ENCODE assay signal across 31 cellular contexts in genomic region chr7:158446281-158446680, GRCh38.
"Had no signal": no experiment of that assay in that cellular context is flagged by ENCODE, and none has a peak within 500 bp of the region (broad histone marks: within the 10 kb centered on the region; RNA-seq: fewer than 3 reads in every experiment).

No MANE protein-coding gene starts in this region.

- H3K27ac ChIP-seq: adrenal gland, colonic mucosa, esophagus muscularis mucosa, foreskin keratinocyte, gastrocnemius medialis, VCaP had no signal

- H3K27ac Mint-ChIP-seq: activated CD4-positive, alpha-beta T cell treated with anti-CD3 and anti-CD28 coated beads, Interleukin-2, amount 10 ng/mL, durations not matched to agents 7 days and 5 days; activated CD8-positive, alpha-beta T cell treated with anti-CD3 and anti-CD28 coated beads for 36 hours; activated naive CD4-positive, alpha-beta T cell treated with anti-CD3 and anti-CD28 coated beads for 36 hours; activated naive CD4-positive, alpha-beta T cell treated with anti-CD3 and anti-CD28 coated beads, Interleukin-2, amount 50 U/mL, for 24 hours; activated naive CD8-positive, alpha-beta T cell treated with anti-CD3 and anti-CD28 coated beads for 36 hours; activated naive CD8-positive, alpha-beta T cell treated with anti-CD3 and anti-CD28 coated beads, Interleukin-2, amount 50 U/mL, for 24 hours; activated T-helper 1 cell treated with anti-CD3 and anti-CD28 coated beads, Interleukin-12 subunit alpha, Interleukin-12 subunit beta, Interleukin-2, Interleukin-4 antibody, amounts not matched to agents 30 ng/mL and 10 ng/mL and 1 ng/mL, durations not matched to agents 14 hours and 24 hours and 36 hours; activated T-helper 2 cell treated with anti-CD3 and anti-CD28 coated beads, Interferon-gamma antibody, Interleukin-2, Interleukin-4, amounts not matched to agents 10 μg/mL and 5 μg/mL and 100 μg/mL, durations not matched to agents 14 hours and 24 hours and 36 hours; WTC11 had no signal

- FAIRE-seq: TTC549 had no signal

- H3K4me3 ChIP-seq: adrenal gland, body of pancreas, colonic mucosa, esophagus muscularis mucosa, gastrocnemius medialis had no signal

- DNase-seq: activated CD4-positive, alpha-beta T cell treated with anti-CD3 and anti-CD28 coated beads for 1 hour; activated CD4-positive, alpha-beta T cell treated with anti-CD3 and anti-CD28 coated beads for 4 hours; activated CD4-positive, alpha-beta T cell treated with anti-CD3 and anti-CD28 coated beads, Interleukin-2, amount 10 ng/mL, durations not matched to agents 7 days and 5 days; activated CD4-positive, alpha-beta T cell treated with anti-CD3 and anti-CD28 coated beads, Interleukin-2, amount 50 U/mL, for 4 hours; activated CD8-positive, alpha-beta memory T cell treated with anti-CD3 and anti-CD28 coated beads for 24 hours; activated CD8-positive, alpha-beta T cell treated with anti-CD3 and anti-CD28 coated beads for 36 hours; activated effector memory CD4-positive, alpha-beta T cell treated with anti-CD3 and anti-CD28 coated beads, Interleukin-2, amount 50 U/mL, for 16 hours; activated naive CD4-positive, alpha-beta T cell treated with anti-CD3 and anti-CD28 coated beads for 36 hours; activated naive CD8-positive, alpha-beta T cell treated with anti-CD3 and anti-CD28 coated beads for 36 hours; activated naive CD8-positive, alpha-beta T cell treated with anti-CD3 and anti-CD28 coated beads, Interleukin-2, amount 50 U/mL, for 24 hours; activated T-cell treated with anti-CD3 and anti-CD28 coated beads, Interleukin-2, amount 50 U/mL, for 1 hour; activated T-cell treated with anti-CD3 and anti-CD28 coated beads, Interleukin-2, amount 50 U/mL, for 48 hours; aorta; body of pancreas; central memory CD4-positive, alpha-beta T cell; cerebellar nuclear complex; colonic mucosa; effector CD8-positive, alpha-beta T cell; erythroblast; foreskin keratinocyte; gastrocnemius medialis; glutamatergic neuron; T-helper 2 cell had no signal

- H3K4me1 ChIP-seq: adrenal gland, colonic mucosa, esophagus muscularis mucosa, foreskin keratinocyte, gastrocnemius medialis had no signal

- H3K27me3 Mint-ChIP-seq: activated CD4-positive, alpha-beta T cell treated with anti-CD3 and anti-CD28 coated beads, Interleukin-2, amount 10 ng/mL, durations not matched to agents 7 days and 5 days; activated naive CD4-positive, alpha-beta T cell treated with anti-CD3 and anti-CD28 coated beads, Interleukin-2, amount 50 U/mL, for 24 hours; activated naive CD8-positive, alpha-beta T cell treated with anti-CD3 and anti-CD28 coated beads, Interleukin-2, amount 50 U/mL, for 24 hours had no signal

- ATAC-seq: activated CD8-positive, alpha-beta T cell treated with anti-CD3 and anti-CD28 coated beads for 36 hours; activated naive CD8-positive, alpha-beta T cell treated with anti-CD3 and anti-CD28 coated beads, Interleukin-2, amount 50 U/mL, for 24 hours; body of pancreas; foreskin keratinocyte; gastrocnemius medialis had no signal

- H3K36me3 Mint-ChIP-seq: activated naive CD4-positive, alpha-beta T cell treated with anti-CD3 and anti-CD28 coated beads, Interleukin-2, amount 50 U/mL, for 24 hours; activated naive CD8-positive, alpha-beta T cell treated with anti-CD3 and anti-CD28 coated beads for 36 hours had no signal

- H3K9me3 ChIP-seq: adrenal gland, body of pancreas, colonic mucosa, esophagus muscularis mucosa, gastrocnemius medialis had no signal

- H3K27me3 ChIP-seq: adrenal gland, body of pancreas, colonic mucosa, foreskin keratinocyte, gastrocnemius medialis had no signal

- H3K36me3 ChIP-seq: adrenal gland, colonic mucosa, esophagus muscularis mucosa, gastrocnemius medialis had no signal

- H3K4me1 Mint-ChIP-seq: activated CD4-positive, alpha-beta T cell treated with anti-CD3 and anti-CD28 coated beads, Interleukin-2, amount 10 ng/mL, durations not matched to agents 7 days and 5 days; activated naive CD4-positive, alpha-beta T cell treated with anti-CD3 and anti-CD28 coated beads, Interleukin-2, amount 50 U/mL, for 24 hours; activated naive CD8-positive, alpha-beta T cell treated with anti-CD3 and anti-CD28 coated beads for 36 hours; activated naive CD8-positive, alpha-beta T cell treated with anti-CD3 and anti-CD28 coated beads, Interleukin-2, amount 50 U/mL, for 24 hours had no signal

- H3K4me3 Mint-ChIP-seq: activated CD4-positive, alpha-beta T cell treated with anti-CD3 and anti-CD28 coated beads, Interleukin-2, amount 10 ng/mL, durations not matched to agents 7 days and 5 days; activated CD8-positive, alpha-beta T cell treated with anti-CD3 and anti-CD28 coated beads for 36 hours; activated naive CD4-positive, alpha-beta T cell treated with anti-CD3 and anti-CD28 coated beads for 36 hours; activated naive CD4-positive, alpha-beta T cell treated with anti-CD3 and anti-CD28 coated beads, Interleukin-2, amount 50 U/mL, for 24 hours; activated naive CD8-positive, alpha-beta T cell treated with anti-CD3 and anti-CD28 coated beads for 36 hours; activated naive CD8-positive, alpha-beta T cell treated with anti-CD3 and anti-CD28 coated beads, Interleukin-2, amount 50 U/mL, for 24 hours; activated T-helper 1 cell treated with anti-CD3 and anti-CD28 coated beads, Interleukin-12 subunit alpha, Interleukin-12 subunit beta, Interleukin-2, Interleukin-4 antibody, amounts not matched to agents 30 ng/mL and 10 ng/mL and 1 ng/mL, durations not matched to agents 14 hours and 24 hours and 36 hours; WTC11 had no signal
